In genomic region chr2:28209312-28209711, GRCh38 we compare ENCODE assay signal across 15 cellular contexts.
"Had no signal": no experiment of that assay in that cellular context is flagged by ENCODE, and none has a peak within 500 bp of the region (broad histone marks: within the 10 kb centered on the region; RNA-seq: fewer than 3 reads in every experiment).

No MANE protein-coding gene starts in this region.

- H3K4me1 ChIP-seq: pancreas, uterus had no signal

- H3K27ac Mint-ChIP-seq: activated CD4-positive, alpha-beta memory T cell treated with anti-CD3 and anti-CD28 coated beads for 36 hours; activated naive CD4-positive, alpha-beta T cell treated with anti-CD3 and anti-CD28 coated beads, Interleukin-2, amount 50 U/mL, for 72 hours had no signal

- H3K9me3 ChIP-seq: pancreas, thoracic aorta, uterus had no signal

- DNase-seq: activated CD4-positive, alpha-beta memory T cell treated with anti-CD3 and anti-CD28 coated beads for 36 hours; activated CD4-positive, alpha-beta T cell treated with anti-CD3 and anti-CD28 coated beads for 1 hour; activated effector memory CD4-positive, alpha-beta T cell treated with anti-CD3 and anti-CD28 coated beads, Interleukin-2, amount 50 U/mL, for 16 hours; activated T-cell treated with anti-CD3 and anti-CD28 coated beads, Interleukin-2, amount 50 U/mL, for 4 hours; anterior cingulate cortex; effector memory CD4-positive, alpha-beta T cell; erythroblast; pancreas; stimulated activated CD4-positive, alpha-beta T cell treated with anti-CD3 and anti-CD28 coated beads, Interleukin-15, amount 100 ng/mL, for 24 hours; stimulated activated CD4-positive, alpha-beta T cell treated with anti-CD3 and anti-CD28 coated beads, Interleukin-4, amount 100 ng/mL, for 4 hours; stimulated activated naive CD8-positive, alpha-beta T cell treated with anti-CD3 and anti-CD28 coated beads, Interleukin-15, amount 100 ng/mL, for 72 hours; uterus had no signal

- ATAC-seq: activated naive CD4-positive, alpha-beta T cell treated with anti-CD3 and anti-CD28 coated beads, Interleukin-2, amount 50 U/mL, for 72 hours; activated T-cell treated with anti-CD3 and anti-CD28 coated beads, Interleukin-2, amount 50 U/mL, for 4 hours; left lobe of liver; stimulated activated naive CD8-positive, alpha-beta T cell treated with anti-CD3 and anti-CD28 coated beads, Interleukin-15, amount 100 ng/mL, for 72 hours had no signal

- H3K4me3 Mint-ChIP-seq: activated CD4-positive, alpha-beta memory T cell treated with anti-CD3 and anti-CD28 coated beads for 36 hours; activated T-cell treated with anti-CD3 and anti-CD28 coated beads, Interleukin-2, amount 50 U/mL, for 4 hours; stimulated activated naive CD8-positive, alpha-beta T cell treated with anti-CD3 and anti-CD28 coated beads, Interleukin-15, amount 100 ng/mL, for 72 hours had no signal

- H3K4me1 Mint-ChIP-seq: stimulated activated naive CD8-positive, alpha-beta T cell treated with anti-CD3 and anti-CD28 coated beads, Interleukin-15, amount 100 ng/mL, for 72 hours had no signal

- H3K4me3 ChIP-seq: pancreas, thoracic aorta, uterus had no signal

- H3K9me3 Mint-ChIP-seq: activated CD4-positive, alpha-beta memory T cell treated with anti-CD3 and anti-CD28 coated beads for 36 hours; activated naive CD4-positive, alpha-beta T cell treated with anti-CD3 and anti-CD28 coated beads, Interleukin-2, amount 50 U/mL, for 72 hours; activated T-cell treated with anti-CD3 and anti-CD28 coated beads, Interleukin-2, amount 50 U/mL, for 4 hours; stimulated activated naive CD8-positive, alpha-beta T cell treated with anti-CD3 and anti-CD28 coated beads, Interleukin-15, amount 100 ng/mL, for 72 hours had no signal

- H3K36me3 Mint-ChIP-seq: activated CD4-positive, alpha-beta memory T cell treated with anti-CD3 and anti-CD28 coated beads for 36 hours; activated naive CD4-positive, alpha-beta T cell treated with anti-CD3 and anti-CD28 coated beads, Interleukin-2, amount 50 U/mL, for 72 hours had no signal

- H3K27me3 ChIP-seq: pancreas, uterus had no signal

- H3K36me3 ChIP-seq: pancreas, thoracic aorta, uterus had no signal

- H3K27me3 Mint-ChIP-seq: activated CD4-positive, alpha-beta memory T cell treated with anti-CD3 and anti-CD28 coated beads for 36 hours; stimulated activated naive CD8-positive, alpha-beta T cell treated with anti-CD3 and anti-CD28 coated beads, Interleukin-15, amount 100 ng/mL, for 72 hours had no signal

- H3K27ac ChIP-seq: pancreas, thoracic aorta, uterus had no signal
